8 cellular contexts compared by ENCODE assay signal in the genomic region with DNA sequence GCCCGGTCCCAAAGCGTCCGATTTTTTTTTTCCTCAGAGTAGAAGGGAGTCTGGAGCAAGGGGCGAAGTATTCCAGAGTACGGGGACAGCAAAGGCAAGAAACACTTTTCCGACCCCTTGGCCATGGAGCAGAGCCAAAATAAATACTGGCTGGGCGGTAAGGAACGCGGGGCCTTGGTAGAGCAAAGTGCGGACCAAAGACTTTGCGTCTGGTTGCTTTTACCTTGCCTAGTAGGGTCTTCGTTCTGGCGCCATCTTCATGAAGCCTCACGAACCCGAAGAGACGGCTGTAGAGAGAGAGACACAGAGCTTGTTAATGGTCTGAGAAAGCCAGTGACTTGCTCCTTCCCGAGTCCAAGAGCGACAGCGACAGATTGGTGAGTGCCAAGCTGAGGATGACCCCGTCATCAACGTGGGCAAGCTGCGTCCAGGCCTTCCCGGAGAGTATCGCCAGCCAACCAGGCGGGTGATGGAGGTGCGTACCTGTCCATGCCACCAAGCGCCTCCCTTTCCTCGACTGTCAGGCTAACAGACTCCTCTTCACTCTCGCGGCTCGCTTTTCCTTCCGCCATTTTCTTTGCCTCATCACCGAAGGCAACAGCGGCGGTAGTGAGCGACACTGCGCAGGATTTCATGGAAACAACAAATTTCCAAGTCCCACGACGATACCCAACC. TPM values are rescaled to one million over a fixed set of nuclear protein-coding genes. Genes with fewer than 3 reads are reported as not detected.
DNase-seq lines count a peak whose midpoint lies in the region; ATAC-seq and TF ChIP-seq lines count a peak whose summit lies in the region.

No MANE protein-coding gene starts in this region.

- H3K36me3 ChIP-seq in mucosa of descending colon (ENCODE audit: low read depth) = no peaks in the 10 kb centered on the region

- TF ChIP-seq CTCF in mucosa of descending colon (IDR thresholded peaks at IDR 0.05) = no peak

- peak; percentile 35 for ATAC-seq in GM19043 (IDR thresholded peaks at IDR 0.05; ENCODE audit: low read depth, unreplicated experiment)
- no peak for ATAC-seq in mucosa of descending colon
- no peak for ATAC-seq in HG02588 (IDR thresholded peaks at IDR 0.05; ENCODE audit: unreplicated experiment)
- ATAC-seq in GM21786 (IDR thresholded peaks at IDR 0.05; ENCODE audit: unreplicated experiment) = no peak

- H3K4me3 ChIP-seq in mucosa of descending colon = peak overlapping the region; percentile 51

- intact Hi-C loops in mucosa of descending colon (cut with DNase I, micrococcal nuclease) = no loop called here

- H3K4me1 ChIP-seq in mucosa of descending colon (ENCODE audit: low read depth) = peaks cover 3% of the 10 kb centered on the region

- H3K9me3 ChIP-seq in mucosa of descending colon = no peaks in the 10 kb centered on the region

- DNase-seq in NCI-H2196 (lab: John Stamatoyannopoulos, UW; ENCODE audit: unreplicated experiment) (peak; percentile 64), amniotic epithelial cell (ENCODE audit: low read depth) (peak; percentile 36), mucosa of descending colon (peak in 2 of 3 donors; percentile 57), NCI-H345 (lab: John Stamatoyannopoulos, UW) (no peak)
- DNase-seq in stimulated activated naive CD4-positive, alpha-beta T cell treated with Interleukin-2 at 50 U/mL for 16 hours (lab: John Stamatoyannopoulos, UW) = no peak

RNA-seq across cellular contexts. Expression of gene UTY, which starts 0.7 kb away (rescaled TPM):
- 10 to 100 TPM in 2 of 3 donors, not detected in 1; 32.5 to 35.4 TPM for total RNA-seq in mucosa of descending colon

Comparison
In these comparisons a context has a peak if more than half of its experiments do, and no peak if none do; other contexts are left out.
1. DNase-seq: peak in NCI-H2196 (single experiment), amniotic epithelial cell (single experiment) and mucosa of descending colon (2 of 3); none in NCI-H345 (single experiment) and stimulated activated naive CD4-positive, alpha-beta T cell treated with Interleukin-2 at 50 U/mL for 16 hours (single experiment).